ENCODE assay signal across 20 cellular contexts in the genomic region with DNA sequence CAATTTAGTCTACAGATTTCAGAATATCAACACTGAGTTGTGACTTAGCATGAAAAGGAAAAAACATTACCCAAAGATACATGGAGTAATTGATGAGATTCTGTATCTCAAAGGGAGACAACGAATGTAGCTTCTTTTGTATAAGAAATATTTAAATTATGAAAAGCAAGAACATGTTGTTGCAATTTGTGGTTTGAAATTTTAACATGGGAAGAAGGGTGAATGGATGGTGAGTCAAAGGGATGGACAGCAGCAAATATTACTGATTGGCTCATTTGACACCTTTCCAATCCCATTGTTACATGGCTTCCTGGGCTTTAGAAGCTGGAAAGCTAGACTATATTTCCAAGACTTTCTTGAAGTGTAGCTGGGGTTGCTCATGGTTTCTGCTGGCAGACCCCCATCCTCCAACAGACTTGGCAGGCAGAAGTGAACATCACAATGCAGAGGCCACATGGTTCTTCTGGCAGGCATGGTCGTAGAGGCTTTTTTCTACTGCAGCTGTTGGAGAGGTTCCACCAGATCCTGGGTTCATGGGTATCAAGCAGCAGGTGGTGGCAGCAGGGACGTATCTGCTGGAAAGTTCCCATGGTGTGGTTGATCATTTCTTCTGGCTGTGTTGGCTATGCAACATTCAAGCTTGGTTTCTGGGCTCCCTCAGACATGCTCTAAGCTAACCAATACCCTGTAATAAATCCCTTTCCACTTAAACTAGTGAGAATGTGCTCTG.
"Had no signal": no experiment of that assay in that cellular context is flagged by ENCODE, and none has a peak within 500 bp of the region (broad histone marks: within the 10 kb centered on the region; RNA-seq: fewer than 3 reads in every experiment).

No MANE protein-coding gene starts in this region.

- H3K9me3 ChIP-seq: heart left ventricle, neutrophil, psoas muscle, spleen, tibial artery, upper lobe of right lung, vagina had no signal

- H3K4me3 ChIP-seq: heart left ventricle, psoas muscle, spleen, tibial artery, upper lobe of right lung, vagina had no signal

- H3K27me3 Mint-ChIP-seq: dendritic cell treated with granulocyte-macrophage colony-stimulating factor and Interleukin-4, amounts not matched to agents 40 ng/mL and 50 ng/mL, for 4 days had no signal

- H3K36me3 ChIP-seq: heart left ventricle, neutrophil, spleen, tibial artery, upper lobe of right lung, vagina had no signal

- H3K4me3 Mint-ChIP-seq: dendritic cell treated with granulocyte-macrophage colony-stimulating factor and Interleukin-4, amounts not matched to agents 40 ng/mL and 50 ng/mL, for 4 days; effector memory CD8-positive, alpha-beta T cell; naive thymus-derived CD4-positive, alpha-beta T cell; stimulated activated memory B cell treated with anti-CD40 and anti-IgM and Interleukin-4, amounts not matched to agents 10 μg/mL and 1 μg/mL and 100 μg/mL, for 72 hours; stimulated activated naive CD8-positive, alpha-beta T cell treated with anti-CD3 and anti-CD28 coated beads, Interleukin-15, Interleukin-2, amounts not matched to agents 100 ng/mL and 50 ng/mL, for 24 hours had no signal

- H3K27ac ChIP-seq: heart left ventricle, neutrophil, psoas muscle, spleen, tibial artery, upper lobe of right lung, vagina had no signal

- H3K4me1 ChIP-seq: spleen, tibial artery, upper lobe of right lung had no signal

- H3K27me3 ChIP-seq: heart left ventricle, neutrophil, spleen, tibial artery, upper lobe of right lung, vagina had no signal

- H3K9me3 Mint-ChIP-seq: dendritic cell treated with granulocyte-macrophage colony-stimulating factor and Interleukin-4, amounts not matched to agents 40 ng/mL and 50 ng/mL, for 4 days; effector memory CD8-positive, alpha-beta T cell; stimulated activated naive CD8-positive, alpha-beta T cell treated with anti-CD3 and anti-CD28 coated beads, Interleukin-15, Interleukin-2, amounts not matched to agents 100 ng/mL and 50 ng/mL, for 24 hours had no signal

- DNase-seq: cerebellar nuclear complex; effector memory CD8-positive, alpha-beta T cell; erythroblast; heart left ventricle; kidney glomerular epithelial cell; naive thymus-derived CD4-positive, alpha-beta T cell; psoas muscle; retina; spleen; stimulated activated CD4-positive, alpha-beta T cell treated with anti-CD3 and anti-CD28 coated beads, Interleukin-15, amount 100 ng/mL, for 24 hours; stimulated activated CD4-positive, alpha-beta T cell treated with anti-CD3 and anti-CD28 coated beads, Interleukin-1b, Interleukin-23, amount 100 ng/mL, for 48 hours; stimulated activated CD4-positive, alpha-beta T cell treated with anti-CD3 and anti-CD28 coated beads, Interleukin-4, amount 100 ng/mL, for 24 hours; tibial artery; upper lobe of right lung had no signal

- H3K36me3 Mint-ChIP-seq: naive thymus-derived CD4-positive, alpha-beta T cell; stimulated activated memory B cell treated with anti-CD40 and anti-IgM and Interleukin-4, amounts not matched to agents 10 μg/mL and 1 μg/mL and 100 μg/mL, for 72 hours had no signal

- H3K4me1 Mint-ChIP-seq: naive thymus-derived CD4-positive, alpha-beta T cell; stimulated activated memory B cell treated with anti-CD40 and anti-IgM and Interleukin-4, amounts not matched to agents 10 μg/mL and 1 μg/mL and 100 μg/mL, for 72 hours had no signal

- ATAC-seq: effector memory CD8-positive, alpha-beta T cell; heart left ventricle; naive thymus-derived CD4-positive, alpha-beta T cell; psoas muscle; sciatic nerve; stimulated activated memory B cell treated with anti-CD40 and anti-IgM and Interleukin-4, amounts not matched to agents 10 μg/mL and 1 μg/mL and 100 μg/mL, for 72 hours; upper lobe of right lung had no signal

- H3K27ac Mint-ChIP-seq: dendritic cell treated with granulocyte-macrophage colony-stimulating factor and Interleukin-4, amounts not matched to agents 40 ng/mL and 50 ng/mL, for 4 days; effector memory CD8-positive, alpha-beta T cell; naive thymus-derived CD4-positive, alpha-beta T cell; stimulated activated memory B cell treated with anti-CD40 and anti-IgM and Interleukin-4, amounts not matched to agents 10 μg/mL and 1 μg/mL and 100 μg/mL, for 72 hours; stimulated activated naive CD8-positive, alpha-beta T cell treated with anti-CD3 and anti-CD28 coated beads, Interleukin-15, Interleukin-2, amounts not matched to agents 100 ng/mL and 50 ng/mL, for 24 hours had no signal
